ENCODE assay signal across 25 cellular contexts in the genomic region with DNA sequence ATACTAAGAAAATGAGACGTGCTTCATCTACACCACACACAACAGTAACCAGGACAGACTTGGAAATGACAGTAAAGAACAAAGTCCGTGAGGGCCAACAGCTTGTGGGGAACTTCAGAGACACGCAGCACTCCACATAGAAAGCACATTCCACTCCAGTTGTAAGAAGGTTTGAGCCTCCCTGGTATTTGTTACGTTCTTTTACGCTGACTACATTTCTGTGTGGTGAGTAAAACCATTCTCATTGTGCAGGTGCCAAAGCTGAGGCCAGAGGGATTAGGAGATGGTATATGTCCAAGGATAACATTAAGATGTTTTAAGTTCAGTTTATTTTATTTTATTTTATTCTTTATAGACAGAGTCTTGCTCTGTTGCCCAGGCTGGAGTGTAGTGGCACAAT.
DNase-seq lines count a peak whose midpoint lies in the region; ATAC-seq and TF ChIP-seq lines count a peak whose summit lies in the region.
"Had no signal": no experiment of that assay in that cellular context is flagged by ENCODE, and none has a peak within 500 bp of the region (broad histone marks: within the 10 kb centered on the region; RNA-seq: fewer than 3 reads in every experiment).

No MANE protein-coding gene starts in this region.

- no peak overlapping the region for H3K9ac ChIP-seq in mesenchymal stem cell (ENCODE audit: low read length)

- H3K27ac ChIP-seq in mesenchymal stem cell (ENCODE audit: low read length, poor library complexity, severe bottlenecking) = peak overlapping the region; percentile 33
- H3K27ac ChIP-seq: heart right ventricle, left ventricle myocardium inferior, right lobe of liver, tibial artery had no signal

- WGBS in mesenchymal stem cell = 55% methylated on average over 5 of the region's 5 CpGs

- H4K8ac ChIP-seq in mesenchymal stem cell (ENCODE audit: low read length) = no peak overlapping the region

- H3K4ac ChIP-seq in mesenchymal stem cell (ENCODE audit: low read depth in 1 of 2, low read length in 2 of 2) = no peak overlapping the region

- H3K4me3 ChIP-seq in epithelial cell of proximal tubule (ENCODE audit: low read depth, low read length) (no peak overlapping the region), mesenchymal stem cell (ENCODE audit: insufficient read depth in 1 of 2, low read depth in 1 of 2, low read length in 2 of 2) (no peak overlapping the region)
- H3K4me3 ChIP-seq: GM12878, heart right ventricle, left ventricle myocardium inferior, right lobe of liver, tibial artery had no signal

- no peak overlapping the region for H2AFZ ChIP-seq in mesenchymal stem cell (ENCODE audit: low read depth, low read length)

- DNase-seq in M059J (ENCODE audit: low read depth) = peak; percentile 0
- peak; percentile 87 for DNase-seq in epithelial cell of proximal tubule (ENCODE audit: low read depth)
- no peak for DNase-seq in mesenchymal stem cell
- no peak for DNase-seq in activated CD4-positive, alpha-beta T cell treated with anti-CD3 and anti-CD28 coated beads for 4 hours
- DNase-seq in superior temporal gyrus (ENCODE audit: extremely low spot score) = no peak
- no peak for DNase-seq in epidermal melanocyte (ENCODE audit: insufficient read length, low spot score)
- DNase-seq: activated CD4-positive, alpha-beta T cell treated with anti-CD3 and anti-CD28 coated beads, Interleukin-2, amount 10 ng/mL, durations not matched to agents 24 days and 14 days; activated naive CD4-positive, alpha-beta T cell treated with anti-CD3 and anti-CD28 coated beads, Interleukin-2, amount 10 ng/mL, durations not matched to agents 7 days and 5 days; activated T-cell treated with anti-CD3 and anti-CD28 coated beads, Interleukin-2, amount 50 U/mL, for 72 hours; central memory CD4-positive, alpha-beta T cell; COR-L47; foreskin fibroblast; H7; heart right ventricle; Kasumi-1; left ventricle myocardium inferior; midbrain; natural killer cell; NCI-H1694; NCI-H748 treated with DMSO at 0.1 percent for 48 hours; right lobe of liver; stimulated activated naive CD8-positive, alpha-beta T cell treated with anti-CD3 and anti-CD28 coated beads, Interleukin-15, Interleukin-2, amounts not matched to agents 100 U/mL and 50 U/mL, for 24 hours; tibial artery had no signal

- no peaks in the 10 kb centered on the region for H3K79me1 ChIP-seq in mesenchymal stem cell (replicated peaks; ENCODE audit: low read length, poor library complexity, severe bottlenecking)

- no peak overlapping the region for H3K4me2 ChIP-seq in mesenchymal stem cell (ENCODE audit: low read length, poor library complexity, severe bottlenecking)

- H2AK5ac ChIP-seq in mesenchymal stem cell (ENCODE audit: low read length, severe bottlenecking) = no peak overlapping the region

- peaks cover 12% of the 10 kb centered on the region for H3K4me1 ChIP-seq in mesenchymal stem cell (ENCODE audit: control insufficient read depth, insufficient read depth, low read depth, low read length)
- H3K4me1 ChIP-seq: heart right ventricle, left ventricle myocardium inferior, right lobe of liver, tibial artery had no signal

- no peak overlapping the region for H3K23ac ChIP-seq in mesenchymal stem cell (ENCODE audit: low read length in 2 of 2)

- peaks cover 0 to 28% of the 10 kb centered on the region in 2 experiments for H3K27me3 ChIP-seq in mesenchymal stem cell (ENCODE audit: control insufficient read depth in 1 of 2, insufficient read depth in 1 of 2, low read length in 2 of 2)
- H3K27me3 ChIP-seq: right lobe of liver, tibial artery had no signal

- H3K9me3 ChIP-seq in mesenchymal stem cell (ENCODE audit: control insufficient read depth, low read length) = no peaks in the 10 kb centered on the region
- H3K9me3 ChIP-seq: heart right ventricle, left ventricle myocardium inferior, right lobe of liver, tibial artery had no signal

- no peak overlapping the region for H2BK5ac ChIP-seq in mesenchymal stem cell (ENCODE audit: low read depth, low read length, poor library complexity, severe bottlenecking)

- no peak overlapping the region for H2BK12ac ChIP-seq in mesenchymal stem cell (ENCODE audit: low read length in 2 of 2)

- ATAC-seq in GM21619 (IDR thresholded peaks at IDR 0.05; ENCODE audit: unreplicated experiment) = no peak
- ATAC-seq: activated T-cell treated with anti-CD3 and anti-CD28 coated beads, Interleukin-2, amount 50 U/mL, for 72 hours; GM12878; heart right ventricle; natural killer cell; right lobe of liver; stimulated activated naive CD8-positive, alpha-beta T cell treated with anti-CD3 and anti-CD28 coated beads, Interleukin-15, Interleukin-2, amounts not matched to agents 100 U/mL and 50 U/mL, for 24 hours had no signal

- H3K36me3 ChIP-seq in mesenchymal stem cell (ENCODE audit: control insufficient read depth in 1 of 2, insufficient read depth in 2 of 2, low read depth in 1 of 2, low read length in 2 of 2) = no peaks in the 10 kb centered on the region
- H3K36me3 ChIP-seq: heart right ventricle, left ventricle myocardium inferior, right lobe of liver, tibial artery had no signal

- no peak overlapping the region for H4K91ac ChIP-seq in mesenchymal stem cell (ENCODE audit: low read length)

- H3K18ac ChIP-seq in mesenchymal stem cell (ENCODE audit: low read depth in 1 of 2, low read length in 2 of 2) = no peak overlapping the region

- TF ChIP-seq CTCF in epithelial cell of proximal tubule (conservative IDR thresholded peaks at IDR 0.05; ENCODE audit: low read depth, low read length) = no peak

- H3K14ac ChIP-seq in mesenchymal stem cell (ENCODE audit: low read length in 2 of 2) = no peak overlapping the region

- H2BK120ac ChIP-seq in mesenchymal stem cell (ENCODE audit: low read depth, low read length) = no peak overlapping the region

- no peak overlapping the region for H2BK15ac ChIP-seq in mesenchymal stem cell (ENCODE audit: low read depth, poor library complexity, severe bottlenecking)

Comparison
In these comparisons a context has a peak if more than half of its experiments do, and no peak if none do; other contexts are left out.
1. DNase-seq: peak in M059J (single experiment) and epithelial cell of proximal tubule (single experiment); none in mesenchymal stem cell (single experiment), activated CD4-positive, alpha-beta T cell treated with anti-CD3 and anti-CD28 coated beads for 4 hours (0 of 2), superior temporal gyrus (single experiment) and epidermal melanocyte (single experiment).